In genomic region chr12:116141110-116141832, GRCh38 we compare ENCODE assay signal across 10 cellular contexts.
DNase-seq lines count a peak whose midpoint lies in the region; ATAC-seq, FAIRE-seq and TF ChIP-seq lines count a peak whose summit lies in the region.
"Had no signal": no experiment of that assay in that cellular context is flagged by ENCODE, and none has a peak within 500 bp of the region (broad histone marks: within the 10 kb centered on the region; RNA-seq: fewer than 3 reads in every experiment).

No MANE protein-coding gene starts in this region.

- H3K27me3 ChIP-seq in CD4-positive, alpha-beta T cell (ENCODE audit: control insufficient read depth, insufficient read depth, low read length): no peaks in the 10 kb centered on the region
- H3K27me3 ChIP-seq in GM12878 (replicated peaks in 1 of 2; ENCODE audit: control insufficient read depth in 2 of 2, insufficient read depth in 2 of 2, low read length in 1 of 2) (no peaks in the 10 kb centered on the region), neutrophil (no peaks in the 10 kb centered on the region), mesendoderm (ENCODE audit: insufficient read depth, low read length, poor library complexity) (no peaks in the 10 kb centered on the region)

- H3K9me3 ChIP-seq in CD4-positive, alpha-beta T cell (ENCODE audit: control insufficient read depth, low read length): no peaks in the 10 kb centered on the region
- H3K9me3 ChIP-seq in GM12878 (replicated peaks; ENCODE audit: control insufficient read depth, insufficient read depth, low read length): no peaks in the 10 kb centered on the region
- no peaks in the 10 kb centered on the region for H3K9me3 ChIP-seq in neutrophil

- no peak overlapping the region for H2AK5ac ChIP-seq in mesendoderm (ENCODE audit: low read length)

- H3K9ac ChIP-seq in GM12878 (ENCODE audit: control insufficient read depth, insufficient read depth, low read length): no peak overlapping the region
- H3K9ac ChIP-seq in mesendoderm (ENCODE audit: low read length): no peak overlapping the region

- H3K18ac ChIP-seq in mesendoderm (ENCODE audit: low read length): no peak overlapping the region

- 46% methylated on average over 4 of the region's 4 CpGs for WGBS in GM12878 (ENCODE audit: insufficient coverage, insufficient replicate concordance, low lambda C conversion rate, missing lambda C conversion rate)
- 100% methylated on average over 1 of the region's 4 CpGs for WGBS in mesendoderm (ENCODE audit: extremely low coverage, insufficient coverage, low lambda C conversion rate)

- H3K4me1 ChIP-seq in GM12878 (ENCODE audit: control insufficient read depth, insufficient read depth, low read length) (peaks cover 25% of the 10 kb centered on the region), neutrophil (ENCODE audit: control insufficient read depth in 1 of 2, insufficient read depth in 1 of 2, low read depth in 1 of 2, low read length in 1 of 2) (peaks cover 28 to 40% of the 10 kb centered on the region in 2 experiments), mesendoderm (ENCODE audit: control insufficient read depth, low read depth, low read length) (peaks cover 4% of the 10 kb centered on the region)

- RAD21 ChIA-PET in GM12878 (lab: Charles Lee; ENCODE audit: unreplicated experiment): interaction anchor here (0.7 to 2.6 kb wide), 11 partner anchors 9 to 568 kb away, joined by 3 to 31 read pairs (median 4); partner anchors contain the start of gene MAP1LC3B2

- TF ChIP-seq RAD21 in Ishikawa (IDR thresholded peaks at IDR 0.05; ENCODE audit: low read depth): peak; percentile 28; the same call in 1 of the 2 replicates
- TF ChIP-seq RAD21 in GM12878 (IDR thresholded peaks at IDR 0.05; ENCODE audit: insufficient read depth, low read depth, low read length): peak; percentile 48

- H3K27ac Mint-ChIP-seq in CD4-positive, alpha-beta T cell: no peak overlapping the region

- no peak overlapping the region for H3K4me3 Mint-ChIP-seq in CD4-positive, alpha-beta T cell

- H3K23ac ChIP-seq in mesendoderm (ENCODE audit: low read length): no peak overlapping the region

- H3K4me1 Mint-ChIP-seq in CD4-positive, alpha-beta T cell (ENCODE audit: low read depth): peaks cover 63% of the 10 kb centered on the region

- H3K4me2 ChIP-seq in GM12878 (ENCODE audit: control insufficient read depth, insufficient read depth) (no peak overlapping the region), mesendoderm (ENCODE audit: low read length) (no peak overlapping the region)

- H3K4ac ChIP-seq in mesendoderm (ENCODE audit: low read depth, low read length): no peak overlapping the region

- no peak overlapping the region for H2AFZ ChIP-seq in GM12878 (ENCODE audit: control insufficient read depth, low read depth, low read length)

- POLR2A ChIA-PET in CD4-positive, alpha-beta T cell (lab: Charles Lee): interaction anchor here (1.1 to 1.4 kb wide), 4 partner anchors 11 to 567 kb away, joined by 3 to 4 read pairs (median 3); no protein-coding TSS in a partner anchor
- POLR2A ChIA-PET in GM12878 (lab: Charles Lee): interaction anchor here (0.5 kb wide), 1 partner anchor 79 kb away, joined by 8 read pairs; no protein-coding TSS in a partner anchor

- no peak for TF ChIP-seq POLR2A in GM12878 (IDR thresholded peaks at IDR 0.05; ENCODE audit: low read depth, low read length)

- no peak overlapping the region for H4K5ac ChIP-seq in mesendoderm (ENCODE audit: low read length)

- no peak for FAIRE-seq in GM12878 (lab: Jason Lieb, UNC)

- in situ Hi-C loops in GM12878 (cut with MboI): no loop called here

- no peak overlapping the region for H3K56ac ChIP-seq in mesendoderm (ENCODE audit: low read length)

- H3K36me3 Mint-ChIP-seq in CD4-positive, alpha-beta T cell (ENCODE audit: low read depth): no peaks in the 10 kb centered on the region

- no peaks in the 10 kb centered on the region for H3K36me3 ChIP-seq in GM12878 (ENCODE audit: control insufficient read depth in 2 of 2, insufficient read depth in 2 of 2, low read length in 1 of 2)
- H3K36me3 ChIP-seq in neutrophil: no peaks in the 10 kb centered on the region
- H3K36me3 ChIP-seq in mesendoderm (ENCODE audit: control insufficient read depth, insufficient read depth, low read length): no peaks in the 10 kb centered on the region

- BruUV-seq in GM12878 (replicated peaks; lab: Mats Ljungman, UMichigan): no TSS peak

- SMC1A ChIA-PET in GM12878 (lab: Charles Lee; ENCODE audit: uncharacterized antibody, unreplicated experiment): interaction anchor here (0.7 to 2.2 kb wide), 15 partner anchors 9 to 568 kb away, joined by 3 to 19 read pairs (median 4); no protein-coding TSS in a partner anchor

- no peak overlapping the region for H2BK120ac ChIP-seq in mesendoderm (ENCODE audit: low read depth, low read length)

- CTCF ChIA-PET in CD4-positive, alpha-beta T cell (lab: Charles Lee): interaction anchor here (0.7 to 1.9 kb wide), 8 partner anchors 9 to 568 kb away, joined by 3 to 10 read pairs (median 4); no protein-coding TSS in a partner anchor
- CTCF ChIA-PET in GM12878 (lab: Yijun Ruan, JAX): interaction anchor here (0.7 to 3.7 kb wide), 14 partner anchors 27 to 568 kb away, joined by 3 to 26 read pairs (median 4); no protein-coding TSS in a partner anchor

- no peaks in the 10 kb centered on the region for H3K9me3 Mint-ChIP-seq in CD4-positive, alpha-beta T cell

- H2BK15ac ChIP-seq in mesendoderm (replicated peaks; ENCODE audit: low read depth): no peak overlapping the region

- H2BK5ac ChIP-seq in mesendoderm (ENCODE audit: low read length): no peak overlapping the region

- H4K8ac ChIP-seq in mesendoderm (ENCODE audit: low read depth, low read length): no peak overlapping the region

- peak; percentile 51 for TF ChIP-seq CTCF in CD4-positive, alpha-beta T cell (IDR thresholded peaks at IDR 0.05)
- TF ChIP-seq CTCF in GM12878 (IDR thresholded peaks at IDR 0.05 in 2 of 3, conservative IDR thresholded peaks at IDR 0.05 in 1 of 3; ENCODE audit: control insufficient read depth in 2 of 3, extremely low read depth in 1 of 3, insufficient read depth in 1 of 3, low read depth in 3 of 3, low read length in 3 of 3): no peak; a peak in 1 of 6 replicates
- TF ChIP-seq CTCF in neutrophil (IDR thresholded peaks at IDR 0.05): no peak

- no peak overlapping the region for H3K27ac ChIP-seq in CD4-positive, alpha-beta T cell (ENCODE audit: low read depth, low read length)
- no peak overlapping the region for H3K27ac ChIP-seq in GM12878 (ENCODE audit: control insufficient read depth, insufficient read depth)
- H3K27ac ChIP-seq in neutrophil: peak overlapping the region; percentile 40
- H3K27ac ChIP-seq in mesendoderm (ENCODE audit: low read depth, low read length): no peak overlapping the region

- H3K79me2 ChIP-seq in GM12878 (ENCODE audit: control insufficient read depth, insufficient read depth, low read length) (peaks cover 3% of the 10 kb centered on the region), mesendoderm (ENCODE audit: control insufficient read depth, insufficient read depth, low read length) (peaks cover 63% of the 10 kb centered on the region)

- H3K79me1 ChIP-seq in mesendoderm (ENCODE audit: low read length): peaks cover 11% of the 10 kb centered on the region

- no peak for TF ChIP-seq EP300 in Ishikawa (IDR thresholded peaks at IDR 0.05; ENCODE audit: borderline replicate concordance)
- TF ChIP-seq EP300 in GM12878 (IDR thresholded peaks at IDR 0.05; ENCODE audit: borderline replicate concordance in 1 of 2, control insufficient read depth in 1 of 2, low read depth in 2 of 2, low read length in 2 of 2): no peak

- DNase-seq in CD4-positive, alpha-beta T cell: no peak
- DNase-seq in GM12878 (ENCODE audit: low read depth, low spot score) (no peak), mesendoderm (no peak)
- DNase-seq in stimulated activated CD8-positive, alpha-beta memory T cell treated with anti-CD3 and anti-CD28 coated beads, Interleukin-4, amount 100 ng/mL, for 48 hours: no peak
- DNase-seq: activated effector memory CD4-positive, alpha-beta T cell treated with anti-CD3 and anti-CD28 coated beads, Interleukin-2, amount 50 U/mL, for 16 hours; NCI-H2107 had no signal

- H3K4me3 ChIP-seq in GM12878: no peak overlapping the region
- no peak overlapping the region for H3K4me3 ChIP-seq in neutrophil (ENCODE audit: low read depth in 1 of 2, low read length in 1 of 2)
- no peak overlapping the region for H3K4me3 ChIP-seq in mesendoderm (ENCODE audit: low read length)

- no peaks in the 10 kb centered on the region for H4K20me1 ChIP-seq in GM12878 (ENCODE audit: control insufficient read depth, insufficient read depth)

- H3K27me3 Mint-ChIP-seq in CD4-positive, alpha-beta T cell: no peaks in the 10 kb centered on the region

- peak; percentile 41 for ATAC-seq in CD4-positive, alpha-beta T cell (ENCODE audit: poor library complexity)
- ATAC-seq in GM12878: peak; percentile 29; the same call in 1 of the 3 replicates
- ATAC-seq in GM21360 (IDR thresholded peaks at IDR 0.05; ENCODE audit: unreplicated experiment): no peak
- ATAC-seq in GM18909 (IDR thresholded peaks at IDR 0.05; ENCODE audit: poor library complexity, unreplicated experiment): no peak

- intact Hi-C loops in CD4-positive, alpha-beta T cell (cut with DNase I, micrococcal nuclease): loop anchor here (1.0 to 10.0 kb wide), 6 partner anchors 41 to 568 kb away; no protein-coding TSS in a partner anchor
- intact Hi-C loops in GM12878 (cut with micrococcal nuclease; ENCODE audit: unreplicated experiment): loop anchor here (2.0 to 5.0 kb wide), 4 partner anchors 126 to 556 kb away; no protein-coding TSS in a partner anchor

TF ChIP-seq in Ishikawa, 13 proteins besides CTCF, POLR2A, EP300 and RAD21:
- TF ChIP-seq USF1 (IDR thresholded peaks at IDR 0.05): no peak

TF ChIP-seq in GM12878, 131 proteins besides CTCF, POLR2A, EP300 and RAD21:
- TF ChIP-seq ASH2L (IDR thresholded peaks at IDR 0.05; ENCODE audit: borderline replicate concordance, low read depth) (no peak), GABPA (IDR thresholded peaks at IDR 0.05; ENCODE audit: low read depth) (no peak), SMC3 (IDR thresholded peaks at IDR 0.05; ENCODE audit: borderline replicate concordance, low read length) (peak; percentile 53; the same call in 1 of the 2 replicates), ZNF384 (IDR thresholded peaks at IDR 0.05; ENCODE audit: borderline replicate concordance, low read depth, low read length) (0 out of 2 replicates have a peak, but pooled peaks have one; percentile 25)

Comparison
In these comparisons a context has a peak if more than half of its experiments do, and no peak if none do; other contexts are left out.
1. ATAC-seq: peak in CD4-positive, alpha-beta T cell (single experiment) and GM12878 (single experiment); none in GM21360 (single experiment) and GM18909 (single experiment).